ENCODE assay signal across 8 cellular contexts in genomic region chr2:172864182-172864581, GRCh38.
DNase-seq lines count a peak whose midpoint lies in the region; ATAC-seq and TF ChIP-seq lines count a peak whose summit lies in the region.

No MANE protein-coding gene starts in this region.

- no peaks in the 10 kb centered on the region for H3K36me3 ChIP-seq in DND-41 (ENCODE audit: insufficient read depth, low read length)
- no peaks in the 10 kb centered on the region for H3K36me3 ChIP-seq in tibial nerve

- ATAC-seq in DND-41 (ENCODE audit: insufficient read depth, low read depth) (peak; percentile 63; the same call in 1 of the 3 replicates), T-cell (replicated peaks in 1 of 4) (no peak), GM19324 (IDR thresholded peaks at IDR 0.05; ENCODE audit: low FRiP score, unreplicated experiment) (no peak)

- CTCF ChIA-PET in T-cell (lab: Charles Lee), result no interaction called here

- no peak overlapping the region for H3K4me3 Mint-ChIP-seq in T-cell
- H3K4me3 Mint-ChIP-seq in immature natural killer cell, result no peak overlapping the region

- H3K36me3 Mint-ChIP-seq in T-cell (no peaks in the 10 kb centered on the region), immature natural killer cell (no peaks in the 10 kb centered on the region)

- H3K4me3 ChIP-seq in DND-41 (ENCODE audit: low read depth in 1 of 2, low read length in 2 of 2) (no peak overlapping the region), tibial nerve (no peak overlapping the region)

- no peak overlapping the region for H3K9ac ChIP-seq in DND-41 (ENCODE audit: low read depth, low read length)

- H3K9me3 Mint-ChIP-seq in T-cell (no peaks in the 10 kb centered on the region), immature natural killer cell (no peaks in the 10 kb centered on the region)

- 61 to 62% methylated on average over 5 of the region's 5 CpGs for WGBS in tibial nerve, 2 donors

- DNase-seq in DND-41 (peak; percentile 59), HT1080 (ENCODE audit: low read depth) (peak; percentile 49), T-cell (peak in 25 of 34 experiments; percentile 1 to 45 (median 23)), dermis blood vessel endothelial cell (peak; percentile 69), lung microvascular endothelial cell (ENCODE audit: low read depth in 2 of 2) (peak; percentile 56 to 57), tibial nerve (ENCODE audit: low spot score in 2 of 2) (peak; percentile 19 to 56), immature natural killer cell (no peak)

- H3K27me3 Mint-ChIP-seq in T-cell, result peaks cover 15 to 32% of the 10 kb centered on the region in 2 donors
- peaks cover 1 to 12% (median 2%) of the 10 kb centered on the region in 3 donors for H3K27me3 Mint-ChIP-seq in immature natural killer cell (ENCODE audit: low read depth in 3 of 3)

- TF ChIP-seq CTCF in DND-41 (IDR thresholded peaks at IDR 0.05; ENCODE audit: borderline replicate concordance, extremely low read depth, low read length, poor library complexity, severe bottlenecking) (peak; percentile 71), tibial nerve (IDR thresholded peaks at IDR 0.05) (peak; percentile 34 to 65 (median 47))

- no peak overlapping the region for H3K27ac ChIP-seq in DND-41 (ENCODE audit: low read length)
- no peak overlapping the region for H3K27ac ChIP-seq in tibial nerve

- H3K27me3 ChIP-seq in DND-41 (ENCODE audit: insufficient read depth, low read length, poor library complexity), result peaks cover 7% of the 10 kb centered on the region
- no peaks in the 10 kb centered on the region for H3K27me3 ChIP-seq in tibial nerve

- H2AFZ ChIP-seq in DND-41 (ENCODE audit: low read depth, low read length), result no peak overlapping the region

- H3K9me3 ChIP-seq in DND-41 (ENCODE audit: insufficient read depth, low read length, severe bottlenecking), result no peaks in the 10 kb centered on the region
- H3K9me3 ChIP-seq in tibial nerve, result no peaks in the 10 kb centered on the region

- no peak for TF ChIP-seq EP300 in tibial nerve (IDR thresholded peaks at IDR 0.05)

- no peaks in the 10 kb centered on the region for H3K4me1 ChIP-seq in DND-41 (ENCODE audit: insufficient read depth, low read length)
- peaks cover 0 to 15% (median 5%) of the 10 kb centered on the region in 4 donors for H3K4me1 ChIP-seq in tibial nerve

- no peaks in the 10 kb centered on the region for H4K20me1 ChIP-seq in DND-41 (ENCODE audit: insufficient read depth, low read length)

- H3K4me2 ChIP-seq in DND-41 (ENCODE audit: insufficient read depth, low read length), result no peak overlapping the region

- H3K4me1 Mint-ChIP-seq in T-cell (no peaks in the 10 kb centered on the region), immature natural killer cell (no peaks in the 10 kb centered on the region)

- no peaks in the 10 kb centered on the region for H3K79me2 ChIP-seq in DND-41 (ENCODE audit: insufficient read depth, low read length)

- no peak overlapping the region for H3K27ac Mint-ChIP-seq in T-cell
- no peak overlapping the region for H3K27ac Mint-ChIP-seq in immature natural killer cell

- POLR2A ChIA-PET in T-cell (lab: Charles Lee), result no interaction called here

- no peak for TF ChIP-seq POLR2A in tibial nerve (IDR thresholded peaks at IDR 0.05)

Comparison
In these comparisons a context has a peak if more than half of its experiments do, and no peak if none do; other contexts are left out.
1. DNase-seq: peak in DND-41 (single experiment), HT1080 (single experiment), T-cell (25 of 34), dermis blood vessel endothelial cell (single experiment), lung microvascular endothelial cell (2 of 2) and tibial nerve (2 of 2); none in immature natural killer cell (0 of 3).